Comparison of ENCODE assay signal across 8 cellular contexts in the genomic region with DNA sequence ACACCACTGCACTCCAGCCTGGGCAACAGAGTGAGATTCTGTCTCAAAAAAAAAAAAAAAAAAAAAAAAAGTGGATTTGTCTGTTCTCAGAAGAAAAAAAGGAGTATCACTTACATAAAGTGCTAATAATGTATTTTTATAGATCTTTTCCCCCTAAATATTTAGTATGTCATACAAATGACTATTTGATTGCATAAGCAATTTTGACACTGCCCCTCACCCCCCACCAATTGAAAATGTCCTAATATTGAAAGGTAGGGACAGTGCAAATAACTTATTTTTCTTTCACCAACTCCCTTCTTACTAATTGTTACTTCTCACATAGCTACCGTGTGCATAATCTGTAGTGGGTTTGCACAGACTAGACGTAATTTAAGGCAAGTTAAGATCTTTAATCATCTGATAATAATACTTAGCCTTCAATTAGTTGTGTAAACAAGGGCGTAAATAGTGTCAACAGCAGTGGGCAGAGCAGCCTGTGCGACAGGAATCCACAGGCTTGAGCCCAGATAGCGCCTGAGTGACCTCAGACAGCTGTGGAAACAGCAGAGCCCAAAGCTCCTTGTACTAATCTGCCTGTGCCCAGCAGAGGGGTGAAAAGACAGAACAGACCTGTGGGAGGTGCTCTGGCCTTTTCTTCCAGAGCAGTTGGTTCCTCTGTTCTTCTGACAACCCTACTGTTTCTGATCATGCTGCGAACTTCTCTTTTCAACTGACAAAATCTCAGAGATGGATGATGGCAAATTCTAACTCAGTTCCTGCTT. TPM values are rescaled to one million over a fixed set of nuclear protein-coding genes. Genes with fewer than 3 reads are reported as not detected.
DNase-seq lines count a peak whose midpoint lies in the region; ATAC-seq and TF ChIP-seq lines count a peak whose summit lies in the region.

No MANE protein-coding gene starts in this region.

- no peak overlapping the region for H3K4me3 ChIP-seq in kidney epithelial cell (ENCODE audit: low read depth, low read length)
- H3K4me3 ChIP-seq in testis = no peak overlapping the region

- intact Hi-C loops in testis (cut with DNase I; ENCODE audit: low total_unique reads) = no loop called here

- no peaks in the 10 kb centered on the region for H3K4me1 ChIP-seq in testis

- WGBS in testis, 2 donors = 41 to 48% methylated on average over 6 of the region's 6 CpGs

- peak; percentile 32 for ATAC-seq in GM19395 (IDR thresholded peaks at IDR 0.05; ENCODE audit: unreplicated experiment)

- TF ChIP-seq RAD21 in Ishikawa (IDR thresholded peaks at IDR 0.05; ENCODE audit: low read depth) = peak; percentile 87

- H3K36me3 ChIP-seq in kidney epithelial cell (ENCODE audit: control insufficient read depth, insufficient read depth, low read length) (no peaks in the 10 kb centered on the region), testis (ENCODE audit: low read depth, missing control alignments) (no peaks in the 10 kb centered on the region)

- TF ChIP-seq POLR2A in testis (IDR thresholded peaks at IDR 0.05) = no peak

- no peak for TF ChIP-seq EP300 in Ishikawa (IDR thresholded peaks at IDR 0.05; ENCODE audit: borderline replicate concordance)

- TF ChIP-seq CTCF in kidney epithelial cell (IDR thresholded peaks at IDR 0.05; ENCODE audit: insufficient read depth, low read length, poor library complexity, severe bottlenecking) (peak; percentile 38), testis (IDR thresholded peaks at IDR 0.05) (peak in 2 of 3 experiments; percentile 25 to 41)

- H3K27me3 ChIP-seq in kidney epithelial cell (ENCODE audit: control insufficient read depth, insufficient read depth, low read length) = no peaks in the 10 kb centered on the region
- H3K27me3 ChIP-seq in testis = no peaks in the 10 kb centered on the region

- DNase-seq in D341Med (ENCODE audit: low spot score) (peak; percentile 80), SIG-M5 (lab: John Stamatoyannopoulos, UW) (peak; percentile 68), amniotic epithelial cell (ENCODE audit: low read depth) (peak; percentile 73), kidney epithelial cell (ENCODE audit: low read depth) (no peak), testis (peak; percentile 66), T1000 (lab: John Stamatoyannopoulos, UW) (no peak)

- no peaks in the 10 kb centered on the region for H3K9me3 ChIP-seq in testis

- H3K27ac ChIP-seq in testis = no peak overlapping the region

TF ChIP-seq in Ishikawa, 13 proteins besides CTCF, POLR2A, EP300 and RAD21:
- TF ChIP-seq TEAD4 (IDR thresholded peaks at IDR 0.05) = no peak
TF ChIP-seq in Ishikawa: peak in this region for 0.

RNA-seq across cellular contexts. Expression of a gene that starts 4.5 kb away (rescaled TPM):
- 21.9 and 22.0 TPM in 2 replicates for total RNA-seq in kidney epithelial cell
- 10 to 100 TPM; 10.3 to 13.3 TPM for total RNA-seq in testis
- 7.1 TPM for polyA plus RNA-seq in testis (ENCODE audit: insufficient read depth, low read depth, low replicate concordance)

RNA-seq across cellular contexts. Expression of a gene that starts 50.2 kb away (rescaled TPM):
- total RNA-seq in kidney epithelial cell = 2.5 and 3.1 TPM in 2 replicates
- total RNA-seq in testis = 1 to 10 TPM; 5.8 to 7.1 TPM
- 8.6 TPM for polyA plus RNA-seq in testis (ENCODE audit: insufficient read depth, low read depth, low replicate concordance)

Comparison
In these comparisons a context has a peak if more than half of its experiments do, and no peak if none do; other contexts are left out.
1. DNase-seq: peak in D341Med (single experiment), SIG-M5 (single experiment), amniotic epithelial cell (single experiment) and testis (single experiment); none in kidney epithelial cell (single experiment) and T1000 (single experiment).